Comparison of ENCODE assay signal across 1 cellular context in genomic region chr17:40355804-40356758, GRCh38.
TF ChIP-seq lines count a peak whose summit lies in the region.

No MANE protein-coding gene starts in this region.

TF ChIP-seq in GM12878, 131 proteins besides CTCF, POLR2A, EP300 and RAD21 (continued from another document):
- TF ChIP-seq CUX1 (IDR thresholded peaks at IDR 0.05; ENCODE audit: insufficient replicate concordance, low read depth, low read length) = no peak
- TF ChIP-seq CBX3 (IDR thresholded peaks at IDR 0.05; ENCODE audit: borderline replicate concordance, low read depth) = no peak
